In the genomic region with DNA sequence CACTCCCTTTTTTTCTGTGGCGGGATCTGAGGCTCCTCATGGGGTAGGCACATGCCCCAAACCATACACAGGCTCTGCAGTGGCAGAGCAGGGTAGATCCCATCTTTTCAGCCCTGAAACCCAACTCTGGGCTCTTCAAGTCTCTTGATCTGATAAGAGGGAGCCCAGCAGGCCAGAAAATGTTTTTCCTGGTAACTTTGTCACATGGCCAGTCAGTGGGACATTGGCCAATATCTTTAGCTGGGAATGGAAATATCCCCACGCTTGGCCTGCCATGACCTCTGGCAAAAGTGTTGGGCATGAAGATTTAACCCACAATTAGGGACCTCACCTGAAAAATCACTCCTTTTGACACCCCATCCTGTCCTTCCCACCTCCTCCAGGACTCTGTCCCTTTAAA, we compare ENCODE assay signal across 1 cellular context.
TF ChIP-seq lines count a peak whose summit lies in the region.

No MANE protein-coding gene starts in this region.

TF ChIP-seq in K562, 482 proteins besides CTCF, POLR2A, EP300 and RAD21 (continues in another document):
- TF ChIP-seq BCL6 (CRISPR knock-in tag; IDR thresholded peaks at IDR 0.05): no peak
- no peak for TF ChIP-seq SNRNP70 (optimal IDR thresholded peaks at IDR 0.05; ENCODE audit: low read depth, low read length)
- no peak for TF ChIP-seq GATAD2B (IDR thresholded peaks at IDR 0.05; ENCODE audit: borderline replicate concordance)
- no peak for TF ChIP-seq ZNF444 (CRISPR knock-in tag; IDR thresholded peaks at IDR 0.05)
- TF ChIP-seq SRSF1 (IDR thresholded peaks at IDR 0.05; ENCODE audit: low read depth, low read length): no peak
- TF ChIP-seq RAD51 (IDR thresholded peaks at IDR 0.05; ENCODE audit: borderline replicate concordance, low read depth): peak; percentile 44; the same call in 1 of the 2 replicates
- 0 out of 2 replicates have a peak, but pooled peaks have one; percentile 10 for TF ChIP-seq SMAD4 (CRISPR knock-in tag; conservative IDR thresholded peaks at IDR 0.05)
- TF ChIP-seq YY1 (IDR thresholded peaks at IDR 0.05; ENCODE audit: borderline replicate concordance in 1 of 3, control insufficient read depth in 1 of 3, extremely low read depth in 1 of 3, insufficient read depth in 3 of 3, insufficient read length in 1 of 3, insufficient replicate concordance in 2 of 3, low read depth in 1 of 3, low read length in 2 of 3): no peak
- TF ChIP-seq KDM5B (IDR thresholded peaks at IDR 0.05; ENCODE audit: insufficient replicate concordance, low read depth, low read length): no peak
- no peak for TF ChIP-seq GABPB1 (CRISPR knock-in tag; IDR thresholded peaks at IDR 0.05)
- no peak for TF ChIP-seq ZNF124 (CRISPR knock-in tag; IDR thresholded peaks at IDR 0.05)
- no peak for TF ChIP-seq NCOR1 (IDR thresholded peaks at IDR 0.05)
- peak; percentile 52; the same call in 1 of the 2 replicates for TF ChIP-seq ZNF766 (CRISPR knock-in tag; conservative IDR thresholded peaks at IDR 0.05)
- TF ChIP-seq TEAD1 (CRISPR knock-in tag; IDR thresholded peaks at IDR 0.05): 0 out of 4 replicates have a peak, but pooled peaks of 1 of the 2 experiments have one; percentile 40
- TF ChIP-seq ERF (CRISPR knock-in tag; IDR thresholded peaks at IDR 0.05): no peak
- TF ChIP-seq ZNF316 (IDR thresholded peaks at IDR 0.05): no peak
- TF ChIP-seq FOS (IDR thresholded peaks at IDR 0.05; ENCODE audit: extremely low read depth, insufficient read length): no peak
- TF ChIP-seq TGIF2 (CRISPR knock-in tag; IDR thresholded peaks at IDR 0.05): no peak
- TF ChIP-seq, protein P1, sequence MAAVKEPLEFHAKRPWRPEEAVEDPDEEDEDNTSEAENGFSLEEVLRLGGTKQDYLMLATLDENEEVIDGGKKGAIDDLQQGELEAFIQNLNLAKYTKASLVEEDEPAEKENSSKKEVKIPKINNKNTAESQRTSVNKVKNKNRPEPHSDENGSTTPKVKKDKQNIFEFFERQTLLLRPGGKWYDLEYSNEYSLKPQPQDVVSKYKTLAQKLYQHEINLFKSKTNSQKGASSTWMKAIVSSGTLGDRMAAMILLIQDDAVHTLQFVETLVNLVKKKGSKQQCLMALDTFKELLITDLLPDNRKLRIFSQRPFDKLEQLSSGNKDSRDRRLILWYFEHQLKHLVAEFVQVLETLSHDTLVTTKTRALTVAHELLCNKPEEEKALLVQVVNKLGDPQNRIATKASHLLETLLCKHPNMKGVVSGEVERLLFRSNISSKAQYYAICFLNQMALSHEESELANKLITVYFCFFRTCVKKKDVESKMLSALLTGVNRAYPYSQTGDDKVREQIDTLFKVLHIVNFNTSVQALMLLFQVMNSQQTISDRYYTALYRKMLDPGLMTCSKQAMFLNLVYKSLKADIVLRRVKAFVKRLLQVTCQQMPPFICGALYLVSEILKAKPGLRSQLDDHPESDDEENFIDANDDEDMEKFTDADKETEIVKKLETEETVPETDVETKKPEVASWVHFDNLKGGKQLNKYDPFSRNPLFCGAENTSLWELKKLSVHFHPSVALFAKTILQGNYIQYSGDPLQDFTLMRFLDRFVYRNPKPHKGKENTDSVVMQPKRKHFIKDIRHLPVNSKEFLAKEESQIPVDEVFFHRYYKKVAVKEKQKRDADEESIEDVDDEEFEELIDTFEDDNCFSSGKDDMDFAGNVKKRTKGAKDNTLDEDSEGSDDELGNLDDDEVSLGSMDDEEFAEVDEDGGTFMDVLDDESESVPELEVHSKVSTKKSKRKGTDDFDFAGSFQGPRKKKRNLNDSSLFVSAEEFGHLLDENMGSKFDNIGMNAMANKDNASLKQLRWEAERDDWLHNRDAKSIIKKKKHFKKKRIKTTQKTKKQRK (IDR thresholded peaks at IDR 0.05; ENCODE audit: borderline replicate concordance, low read depth, low read length): no peak
- peak; percentile 61 for TF ChIP-seq L3MBTL2 (IDR thresholded peaks at IDR 0.05)
- TF ChIP-seq FOXA1 (IDR thresholded peaks at IDR 0.05; ENCODE audit: borderline replicate concordance): no peak
- TF ChIP-seq ARID4B (CRISPR knock-in tag; IDR thresholded peaks at IDR 0.05): no peak
- no peak for TF ChIP-seq MEF2A (IDR thresholded peaks at IDR 0.05; ENCODE audit: control insufficient read depth, low read depth, low read length)
- TF ChIP-seq NCOA6 (IDR thresholded peaks at IDR 0.05): no peak
- TF ChIP-seq, protein P2, sequence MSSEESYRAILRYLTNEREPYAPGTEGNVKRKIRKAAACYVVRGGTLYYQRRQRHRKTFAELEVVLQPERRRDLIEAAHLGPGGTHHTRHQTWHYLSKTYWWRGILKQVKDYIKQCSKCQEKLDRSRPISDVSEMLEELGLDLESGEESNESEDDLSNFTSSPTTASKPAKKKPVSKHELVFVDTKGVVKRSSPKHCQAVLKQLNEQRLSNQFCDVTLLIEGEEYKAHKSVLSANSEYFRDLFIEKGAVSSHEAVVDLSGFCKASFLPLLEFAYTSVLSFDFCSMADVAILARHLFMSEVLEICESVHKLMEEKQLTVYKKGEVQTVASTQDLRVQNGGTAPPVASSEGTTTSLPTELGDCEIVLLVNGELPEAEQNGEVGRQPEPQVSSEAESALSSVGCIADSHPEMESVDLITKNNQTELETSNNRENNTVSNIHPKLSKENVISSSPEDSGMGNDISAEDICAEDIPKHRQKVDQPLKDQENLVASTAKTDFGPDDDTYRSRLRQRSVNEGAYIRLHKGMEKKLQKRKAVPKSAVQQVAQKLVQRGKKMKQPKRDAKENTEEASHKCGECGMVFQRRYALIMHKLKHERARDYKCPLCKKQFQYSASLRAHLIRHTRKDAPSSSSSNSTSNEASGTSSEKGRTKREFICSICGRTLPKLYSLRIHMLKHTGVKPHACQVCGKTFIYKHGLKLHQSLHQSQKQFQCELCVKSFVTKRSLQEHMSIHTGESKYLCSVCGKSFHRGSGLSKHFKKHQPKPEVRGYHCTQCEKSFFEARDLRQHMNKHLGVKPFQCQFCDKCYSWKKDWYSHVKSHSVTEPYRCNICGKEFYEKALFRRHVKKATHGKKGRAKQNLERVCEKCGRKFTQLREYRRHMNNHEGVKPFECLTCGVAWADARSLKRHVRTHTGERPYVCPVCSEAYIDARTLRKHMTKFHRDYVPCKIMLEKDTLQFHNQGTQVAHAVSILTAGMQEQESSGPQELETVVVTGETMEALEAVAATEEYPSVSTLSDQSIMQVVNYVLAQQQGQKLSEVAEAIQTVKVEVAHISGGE (CRISPR knock-in tag; IDR thresholded peaks at IDR 0.05): 0 out of 6 replicates have a peak, but pooled peaks of 1 of the 3 experiments have one; percentile 20
- 0 out of 2 replicates have a peak, but pooled peaks have one; percentile 30 for TF ChIP-seq MYC (IDR thresholded peaks at IDR 0.05; ENCODE audit: low read depth, low read length)
- TF ChIP-seq MYC (CRISPR knock-in tag; IDR thresholded peaks at IDR 0.05; ENCODE audit: borderline replicate concordance, low read depth): no peak
- no peak for TF ChIP-seq TAL1 (IDR thresholded peaks at IDR 0.05)
- no peak for TF ChIP-seq SMARCC2 (IDR thresholded peaks at IDR 0.05; ENCODE audit: low read depth)
- 0 out of 2 replicates have a peak, but pooled peaks have one; percentile 15 for TF ChIP-seq FOXJ2 (tag; IDR thresholded peaks at IDR 0.05)
- no peak for TF ChIP-seq ARID1B (IDR thresholded peaks at IDR 0.05)
- TF ChIP-seq ZNF764 (CRISPR knock-in tag; IDR thresholded peaks at IDR 0.05; ENCODE audit: low read depth): no peak
- no peak for TF ChIP-seq CC2D1A (IDR thresholded peaks at IDR 0.05)
- TF ChIP-seq, protein P3, sequence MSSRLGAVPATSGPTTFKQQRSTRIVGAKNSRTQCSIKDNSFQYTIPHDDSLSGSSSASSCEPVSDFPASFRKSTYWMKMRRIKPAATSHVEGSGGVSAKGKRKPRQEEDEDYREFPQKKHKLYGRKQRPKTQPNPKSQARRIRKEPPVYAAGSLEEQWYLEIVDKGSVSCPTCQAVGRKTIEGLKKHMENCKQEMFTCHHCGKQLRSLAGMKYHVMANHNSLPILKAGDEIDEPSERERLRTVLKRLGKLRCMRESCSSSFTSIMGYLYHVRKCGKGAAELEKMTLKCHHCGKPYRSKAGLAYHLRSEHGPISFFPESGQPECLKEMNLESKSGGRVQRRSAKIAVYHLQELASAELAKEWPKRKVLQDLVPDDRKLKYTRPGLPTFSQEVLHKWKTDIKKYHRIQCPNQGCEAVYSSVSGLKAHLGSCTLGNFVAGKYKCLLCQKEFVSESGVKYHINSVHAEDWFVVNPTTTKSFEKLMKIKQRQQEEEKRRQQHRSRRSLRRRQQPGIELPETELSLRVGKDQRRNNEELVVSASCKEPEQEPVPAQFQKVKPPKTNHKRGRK (tag; IDR thresholded peaks at IDR 0.05): no peak
- no peak for TF ChIP-seq SNAPC5 (CRISPR knock-in tag; IDR thresholded peaks at IDR 0.05)
- TF ChIP-seq BCOR (IDR thresholded peaks at IDR 0.05): no peak
- TF ChIP-seq SAP30 (IDR thresholded peaks at IDR 0.05; ENCODE audit: borderline replicate concordance, insufficient read depth, low read depth, low read length, poor library complexity, severe bottlenecking): no peak
- TF ChIP-seq GABPB2 (CRISPR knock-in tag; conservative IDR thresholded peaks at IDR 0.05): no peak
- TF ChIP-seq CCAR2 (IDR thresholded peaks at IDR 0.05; ENCODE audit: low read depth, low read length): no peak
- TF ChIP-seq TAF15 (IDR thresholded peaks at IDR 0.05; ENCODE audit: low read depth, low read length): no peak
- no peak for TF ChIP-seq FOXJ3 (CRISPR knock-in tag; IDR thresholded peaks at IDR 0.05)
- no peak for TF ChIP-seq ARNT (IDR thresholded peaks at IDR 0.05)
- no peak for TF ChIP-seq NFYB (IDR thresholded peaks at IDR 0.05; ENCODE audit: extremely low read depth, insufficient read length)
- no peak for TF ChIP-seq HCFC1 (IDR thresholded peaks at IDR 0.05; ENCODE audit: low read depth, low read length)
- TF ChIP-seq SIX5 (IDR thresholded peaks at IDR 0.05; ENCODE audit: borderline replicate concordance in 1 of 2, insufficient read depth in 1 of 2, low read depth in 1 of 2, low read length in 2 of 2): no peak
- TF ChIP-seq KLF6 (CRISPR knock-in tag; IDR thresholded peaks at IDR 0.05; ENCODE audit: borderline replicate concordance): no peak
- no peak for TF ChIP-seq FOXK2 (conservative IDR thresholded peaks at IDR 0.05 in 1 of 2, IDR thresholded peaks at IDR 0.05 in 1 of 2; ENCODE audit: low read depth in 2 of 2)
- TF ChIP-seq SMAD1 (IDR thresholded peaks at IDR 0.05; ENCODE audit: low read depth, low read length, partially characterized antibody): no peak
- TF ChIP-seq MTA3 (IDR thresholded peaks at IDR 0.05; ENCODE audit: borderline replicate concordance): no peak
- no peak for TF ChIP-seq HNRNPUL1 (IDR thresholded peaks at IDR 0.05; ENCODE audit: low read length)
- TF ChIP-seq ZNF778 (CRISPR knock-in tag; IDR thresholded peaks at IDR 0.05): no peak
- no peak for TF ChIP-seq SPI1 (IDR thresholded peaks at IDR 0.05; ENCODE audit: borderline replicate concordance, low read depth, low read length)
